3 cellular contexts compared by ENCODE assay signal in genomic region chr16:21649819-21650406, GRCh38.
A peak's percentile ranks its signal among the peaks of the same experiment; 100 is the strongest.
TF ChIP-seq lines count a peak whose summit lies in the region.

No MANE protein-coding gene starts in this region.

TF ChIP-seq in WTC11, 78 proteins besides CTCF, POLR2A, EP300 and RAD21:
- peak; percentile 70 for TF ChIP-seq ZNF121 (CRISPR knock-in tag; IDR thresholded peaks at IDR 0.05)
TF ChIP-seq in WTC11: peak in this region for 1; not testable (repeated sequence) for 77.

TF ChIP-seq in K562, 482 proteins besides CTCF, POLR2A, EP300 and RAD21:
- 0 out of 2 replicates have a peak, but pooled peaks have one; percentile 11 for TF ChIP-seq ZNF121 (CRISPR knock-in tag; conservative IDR thresholded peaks at IDR 0.05)
TF ChIP-seq in K562: peak in this region for 1; not testable (repeated sequence) for 481.

TF ChIP-seq in HepG2, 621 proteins besides CTCF, POLR2A, EP300 and RAD21:
- TF ChIP-seq NRL (CRISPR knock-in tag; IDR thresholded peaks at IDR 0.05; ENCODE audit: borderline replicate concordance): 0 out of 2 replicates have a peak, but pooled peaks have one; percentile 51
- peak; percentile 17; the same call in 1 of the 2 replicates for TF ChIP-seq MXD1 (CRISPR knock-in tag; IDR thresholded peaks at IDR 0.05)
